ENCODE assay signal across 15 cellular contexts in the genomic region with DNA sequence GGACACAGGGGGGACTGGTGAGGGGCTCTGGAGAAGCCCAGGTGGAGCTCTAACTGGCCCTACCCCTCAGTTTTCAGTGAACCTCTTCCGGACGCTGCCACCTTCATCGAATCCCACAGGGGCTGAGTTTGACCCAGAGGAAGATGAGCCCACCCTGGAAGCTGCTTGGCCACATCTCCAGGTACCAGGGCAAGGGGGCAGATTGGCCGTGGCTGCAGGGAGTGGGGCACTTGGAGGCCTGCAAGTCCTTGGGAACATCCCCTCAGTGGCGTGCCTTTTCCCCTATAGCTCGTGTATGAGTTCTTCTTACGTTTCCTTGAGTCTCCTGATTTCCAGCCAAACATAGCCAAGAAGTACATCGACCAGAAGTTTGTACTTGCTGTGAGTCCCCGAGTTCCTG. TPM values are rescaled to one million over a fixed set of nuclear protein-coding genes. Genes with fewer than 3 reads are reported as not detected.
A peak's percentile ranks its signal among the peaks of the same experiment; 100 is the strongest.
DNase-seq lines count a peak whose midpoint lies in the region; ATAC-seq and TF ChIP-seq lines count a peak whose summit lies in the region.
"Had no signal": no experiment of that assay in that cellular context is flagged by ENCODE, and none has a peak within 500 bp of the region (broad histone marks: within the 10 kb centered on the region; RNA-seq: fewer than 3 reads in every experiment).

No MANE protein-coding gene starts in this region.

- no peak overlapping the region for H2AFZ ChIP-seq in Karpas-422 (ENCODE audit: low read length)
- H2AFZ ChIP-seq: GM23248 had no signal

- peak; percentile 32 for DNase-seq in Karpas-422
- DNase-seq in neural crest cell (ENCODE audit: low read depth, low spot score) = no peak
- DNase-seq in ovary = no peak
- DNase-seq in HK-2 (ENCODE audit: unreplicated experiment) = no peak
- DNase-seq: Caco-2; CD4-positive, CD25-positive, alpha-beta regulatory T cell; CD8-positive, alpha-beta T cell; DMS153; DND-41; GM23248; H7; HCEC 1CT had no signal

- TF ChIP-seq POLR2A in ovary (IDR thresholded peaks at IDR 0.05) = no peak

- H3K27me3 ChIP-seq in BLaER1 (no peaks in the 10 kb centered on the region), Karpas-422 (ENCODE audit: low read length) (no peaks in the 10 kb centered on the region), ovary (no peaks in the 10 kb centered on the region)

- TF ChIP-seq EP300 in ovary (IDR thresholded peaks at IDR 0.05) = no peak

- ATAC-seq in GM21717 (IDR thresholded peaks at IDR 0.05; ENCODE audit: unreplicated experiment) = no peak
- ATAC-seq: CD8-positive, alpha-beta T cell had no signal

- H3K4me1 ChIP-seq in BLaER1 = peaks cover 5% of the 10 kb centered on the region
- peaks cover 10% of the 10 kb centered on the region for H3K4me1 ChIP-seq in Karpas-422 (ENCODE audit: low read length)
- H3K4me1 ChIP-seq in ovary (ENCODE audit: insufficient read depth) = no peaks in the 10 kb centered on the region
- H3K4me1 ChIP-seq: Caco-2 had no signal

- H3K9ac ChIP-seq in BLaER1 (0 out of 2 replicates have a peak overlapping the region, but pooled peaks have one; percentile 24), Karpas-422 (ENCODE audit: low read length) (no peak overlapping the region)
- H3K9ac ChIP-seq: GM23248 had no signal

- peak overlapping the region; percentile 14 for H3K4me3 Mint-ChIP-seq in neural crest cell
- H3K4me3 Mint-ChIP-seq: CD4-positive, CD25-positive, alpha-beta regulatory T cell; CD8-positive, alpha-beta T cell had no signal

- no peaks in the 10 kb centered on the region for H3K9me3 Mint-ChIP-seq in neural crest cell
- H3K9me3 Mint-ChIP-seq: CD8-positive, alpha-beta T cell had no signal

- WGBS in ovary, 3 donors = 85 to 87% (median 86%) methylated on average over 9 of the region's 9 CpGs

- no peaks in the 10 kb centered on the region for H3K9me2 ChIP-seq in Karpas-422 (replicated peaks; ENCODE audit: insufficient read depth, low read length)

- H3K9me3 ChIP-seq in BLaER1 = no peaks in the 10 kb centered on the region
- H3K9me3 ChIP-seq in Karpas-422 (ENCODE audit: low read length) = no peaks in the 10 kb centered on the region
- H3K9me3 ChIP-seq in ovary = no peaks in the 10 kb centered on the region
- H3K9me3 ChIP-seq: Caco-2 had no signal

- no peak for TF ChIP-seq CTCF in neural crest cell (conservative IDR thresholded peaks at IDR 0.05)
- TF ChIP-seq CTCF in ovary (IDR thresholded peaks at IDR 0.05) = no peak

- peaks cover 87% of the 10 kb centered on the region for H3K36me3 ChIP-seq in BLaER1
- H3K36me3 ChIP-seq in Karpas-422 (ENCODE audit: insufficient read depth, low read length) = 0 out of 2 replicates have a peak, but pooled peaks cover 14% of the 10 kb centered on the region
- no peaks in the 10 kb centered on the region for H3K36me3 ChIP-seq in ovary

- peaks cover 2% of the 10 kb centered on the region for H3K4me1 Mint-ChIP-seq in neural crest cell

- no peak overlapping the region for H3K27ac Mint-ChIP-seq in neural crest cell (ENCODE audit: unreplicated experiment)
- H3K27ac Mint-ChIP-seq: CD4-positive, CD25-positive, alpha-beta regulatory T cell had no signal

- H3K79me2 ChIP-seq in Karpas-422 (ENCODE audit: low read length) = peaks cover 15% of the 10 kb centered on the region

- H3K4me3 ChIP-seq in BLaER1 (no peak overlapping the region), Karpas-422 (ENCODE audit: low read length) (no peak overlapping the region), ovary (no peak overlapping the region)
- H3K4me3 ChIP-seq: GM23248 had no signal

- intact Hi-C loops in ovary (cut with DNase I) = no loop called here

- H3K27me3 Mint-ChIP-seq in neural crest cell (ENCODE audit: low read depth) = no peaks in the 10 kb centered on the region
- H3K27me3 Mint-ChIP-seq: CD4-positive, CD25-positive, alpha-beta regulatory T cell had no signal

- H3K27ac ChIP-seq in BLaER1 (no peak overlapping the region), Karpas-422 (ENCODE audit: low read length) (no peak overlapping the region), ovary (no peak overlapping the region)
- H3K27ac ChIP-seq: C4-2B, GM23248 had no signal

- H4K20me1 ChIP-seq in BLaER1 (peaks cover 24% of the 10 kb centered on the region), Karpas-422 (ENCODE audit: insufficient read depth, low read depth, low read length) (no peaks in the 10 kb centered on the region)

- peaks cover 8% of the 10 kb centered on the region for H3K36me3 Mint-ChIP-seq in neural crest cell (ENCODE audit: low read depth)

- H3K4me2 ChIP-seq in BLaER1 = no peak overlapping the region
- H3K4me2 ChIP-seq in Karpas-422 (ENCODE audit: low read depth, low read length, poor library complexity, severe bottlenecking) = no peak overlapping the region

RNA-seq across cellular contexts. Expression of gene MEA1, which starts 6.6 kb away (rescaled TPM):
- total RNA-seq in Karpas-422 (2014; rRNA removed; shearing (Covaris generic); ENCODE audit: low replicate concordance) = 51.7 and 113 TPM in 2 replicates
- total RNA-seq in neural crest cell = 94.7 and 102 TPM in 2 replicates
- 10 to 100 TPM; 48.2 to 69.8 (median 60.1) TPM for total RNA-seq in ovary
- 10 to 100 TPM; 75.9 to 95.1 TPM for polyA plus RNA-seq in ovary

RNA-seq across cellular contexts. Expression of gene KLHDC3, which starts 6.9 kb away (rescaled TPM):
- 53.7 and 81.1 TPM in 2 replicates for total RNA-seq in Karpas-422 (2014; rRNA removed; shearing (Covaris generic); ENCODE audit: low replicate concordance)
- total RNA-seq in neural crest cell (105 and 109 TPM in 2 replicates), ovary (10 to 100 TPM; 40.9 to 78.8 (median 55.1) TPM)
- polyA plus RNA-seq in ovary = 10 to 100 TPM; 72.1 to 90.9 TPM

RNA-seq across cellular contexts. Expression of gene RRP36, which starts 14.3 kb away (rescaled TPM):
- 31.5 and 46.2 TPM in 2 replicates for total RNA-seq in Karpas-422 (2014; rRNA removed; shearing (Covaris generic); ENCODE audit: low replicate concordance)
- total RNA-seq in neural crest cell (89.1 and 93.4 TPM in 2 replicates), ovary (10 to 100 TPM; 24.7 to 50.4 (median 36.0) TPM)
- 10 to 100 TPM; 23.6 to 58.7 TPM for polyA plus RNA-seq in ovary

RNA-seq across cellular contexts. Expression of gene PPP2R5D, which starts 22.8 kb away (rescaled TPM):
- 34.8 and 39.8 TPM in 2 replicates for total RNA-seq in Karpas-422 (2014; rRNA removed; shearing (Covaris generic); ENCODE audit: low replicate concordance)
- 67.5 and 67.6 TPM in 2 replicates for total RNA-seq in neural crest cell
- 10 to 100 TPM; 20.4 to 40.5 (median 34.1) TPM for total RNA-seq in ovary
- polyA plus RNA-seq in ovary = 10 to 100 TPM; 30.4 to 78.1 TPM

RNA-seq across cellular contexts. Expression of gene PEX6, which starts 28.1 kb away (rescaled TPM):
- 16.7 and 34.2 TPM in 2 replicates for total RNA-seq in Karpas-422 (2014; rRNA removed; shearing (Covaris generic); ENCODE audit: low replicate concordance)
- 21.7 and 22.5 TPM in 2 replicates for total RNA-seq in neural crest cell
- 10 to 100 TPM; 23.1 to 41.0 (median 29.8) TPM for total RNA-seq in ovary
- 10 to 100 TPM in 1 of 2 donors, 1 to 10 TPM in 1; 8.8 to 30.2 TPM for polyA plus RNA-seq in ovary
